Comparison of ENCODE assay signal across 22 cellular contexts in the genomic region with DNA sequence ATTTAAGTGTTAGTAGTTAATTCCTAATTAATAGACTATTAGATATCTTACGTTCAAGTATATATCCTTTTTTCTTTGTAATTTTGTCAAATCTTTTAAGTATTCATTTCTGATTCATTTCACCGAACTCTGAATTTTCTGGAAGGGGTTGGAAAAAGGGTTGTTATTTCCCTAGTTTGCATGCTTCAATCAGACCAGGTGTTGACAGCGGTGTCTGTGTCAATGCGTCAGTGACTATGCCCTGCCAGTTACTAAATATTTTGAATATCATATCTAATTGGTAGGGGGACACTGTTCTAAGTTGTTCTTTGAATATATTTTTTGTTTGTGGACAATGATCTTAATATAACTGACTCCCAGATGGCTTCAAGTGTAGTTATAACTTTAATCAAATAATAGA.
DNase-seq lines count a peak whose midpoint lies in the region; ATAC-seq, FAIRE-seq and TF ChIP-seq lines count a peak whose summit lies in the region.
"Had no signal": no experiment of that assay in that cellular context is flagged by ENCODE, and none has a peak within 500 bp of the region (broad histone marks: within the 10 kb centered on the region; RNA-seq: fewer than 3 reads in every experiment).

No MANE protein-coding gene starts in this region.

- peaks cover 28% of the 10 kb centered on the region for H3K9me3 ChIP-seq in KOPT-K1 (ENCODE audit: insufficient read depth, low read length, poor library complexity, severe bottlenecking)
- H3K9me3 ChIP-seq in right cardiac atrium (ENCODE audit: control insufficient read depth, low read length): no peaks in the 10 kb centered on the region
- no peaks in the 10 kb centered on the region for H3K9me3 ChIP-seq in subcutaneous abdominal adipose tissue (ENCODE audit: control insufficient read depth in 5 of 5, low read length in 5 of 5)
- H3K9me3 ChIP-seq: psoas muscle, tibial nerve had no signal

- no TSS peak for BruUV-seq in Calu3 (replicated peaks; lab: Mats Ljungman, UMichigan)

- no peak overlapping the region for H3K9ac ChIP-seq in subcutaneous abdominal adipose tissue (ENCODE audit: low read length in 5 of 5)
- H3K9ac ChIP-seq: KMS-11 had no signal

- no peak for DNase-seq in activated CD4-positive, alpha-beta memory T cell treated with anti-CD3 and anti-CD28 coated beads, Interleukin-2, amount 10 ng/mL, durations not matched to agents 7 days and 5 days
- DNase-seq in activated CD4-positive, alpha-beta memory T cell treated with anti-CD3 and anti-CD28 coated beads for 36 hours: no peak
- DNase-seq in right cardiac atrium (no peak), frontal cortex (ENCODE audit: low spot score in 2 of 2) (no peak), AML-193 (lab: John Stamatoyannopoulos, UW) (no peak), Calu3 (no peak)
- DNase-seq: activated CD4-positive, alpha-beta T cell treated with anti-CD3 and anti-CD28 coated beads, Interleukin-2, amount 50 U/mL, for 48 hours; activated T-cell treated with anti-CD3 and anti-CD28 coated beads, Interleukin-2, amount 50 U/mL, for 48 hours; C1 segment of cervical spinal cord; GDM1; GOT3; hypothalamus; islet precursor cell; NCI-H1092 had no signal

- WGBS in right cardiac atrium: 69% methylated on average over 4 of the region's 4 CpGs

- H3K27me3 ChIP-seq in right cardiac atrium (ENCODE audit: control insufficient read depth, insufficient read depth) (no peaks in the 10 kb centered on the region), subcutaneous abdominal adipose tissue (ENCODE audit: control insufficient read depth in 5 of 5, insufficient read depth in 4 of 5, low read length in 5 of 5) (no peaks in the 10 kb centered on the region)
- H3K27me3 ChIP-seq: tibial nerve had no signal

- peaks cover 40% of the 10 kb centered on the region for H3K9me3 Mint-ChIP-seq in activated CD4-positive, alpha-beta memory T cell treated with anti-CD3 and anti-CD28 coated beads, Interleukin-2, amount 10 ng/mL, durations not matched to agents 7 days and 5 days
- H3K9me3 Mint-ChIP-seq in activated CD4-positive, alpha-beta memory T cell treated with anti-CD3 and anti-CD28 coated beads for 36 hours: peaks cover 18% of the 10 kb centered on the region
- peaks cover 5% of the 10 kb centered on the region for H3K9me3 Mint-ChIP-seq in Calu3 (ENCODE audit: low read depth, unreplicated experiment)

- POLR2A ChIA-PET in activated CD4-positive, alpha-beta memory T cell treated with anti-CD3 and anti-CD28 coated beads, Interleukin-2, amount 10 ng/mL, durations not matched to agents 7 days and 5 days (lab: Charles Lee): interaction anchor here (0.6 to 2.8 kb wide), 4 partner anchors 24 to 75 kb away, joined by 3 to 19 read pairs (median 4); partner anchors contain the start of gene TNFSF10
- POLR2A ChIA-PET in activated CD4-positive, alpha-beta memory T cell treated with anti-CD3 and anti-CD28 coated beads for 36 hours (lab: Charles Lee): no interaction called here

- H3K4me1 Mint-ChIP-seq in activated CD4-positive, alpha-beta memory T cell treated with anti-CD3 and anti-CD28 coated beads, Interleukin-2, amount 10 ng/mL, durations not matched to agents 7 days and 5 days: peaks cover 88% of the 10 kb centered on the region
- peaks cover 72% of the 10 kb centered on the region for H3K4me1 Mint-ChIP-seq in activated CD4-positive, alpha-beta memory T cell treated with anti-CD3 and anti-CD28 coated beads for 36 hours (ENCODE audit: low read depth)
- peaks cover 4% of the 10 kb centered on the region for H3K4me1 Mint-ChIP-seq in Calu3 (ENCODE audit: low read depth, unreplicated experiment)

- H3K27ac ChIP-seq in KOPT-K1 (ENCODE audit: low read depth, low read length, poor library complexity, severe bottlenecking): peak overlapping the region; percentile 75
- no peak overlapping the region for H3K27ac ChIP-seq in right cardiac atrium (ENCODE audit: low read length)
- peak overlapping the region; percentile 81 for H3K27ac ChIP-seq in subcutaneous abdominal adipose tissue (ENCODE audit: low read depth, low read length)
- H3K27ac ChIP-seq: KMS-11 had no signal

- no peak for FAIRE-seq in frontal cortex (lab: Jason Lieb, UNC)
- FAIRE-seq: A204.1 had no signal

- H3K4me3 Mint-ChIP-seq in activated CD4-positive, alpha-beta memory T cell treated with anti-CD3 and anti-CD28 coated beads, Interleukin-2, amount 10 ng/mL, durations not matched to agents 7 days and 5 days: no peak overlapping the region
- no peak overlapping the region for H3K4me3 Mint-ChIP-seq in activated CD4-positive, alpha-beta memory T cell treated with anti-CD3 and anti-CD28 coated beads for 36 hours
- H3K4me3 Mint-ChIP-seq in Calu3 (ENCODE audit: low read depth, unreplicated experiment): no peak overlapping the region
- H3K4me3 Mint-ChIP-seq: activated naive CD8-positive, alpha-beta T cell; dendritic cell treated with granulocyte-macrophage colony-stimulating factor and Interleukin-4, amounts not matched to agents 40 ng/mL and 50 ng/mL, for 4 days had no signal

- intact Hi-C loops in activated CD4-positive, alpha-beta memory T cell treated with anti-CD3 and anti-CD28 coated beads for 36 hours (cut with micrococcal nuclease): loop anchor here (10.0 kb wide), 1 partner anchor 451 kb away; no protein-coding TSS in a partner anchor
- intact Hi-C loops in right cardiac atrium (cut with DNase I) (no loop called here), Calu3 (cut with micrococcal nuclease; ENCODE audit: unreplicated experiment) (no loop called here)

- peaks cover 41% of the 10 kb centered on the region for H3K36me3 Mint-ChIP-seq in activated CD4-positive, alpha-beta memory T cell treated with anti-CD3 and anti-CD28 coated beads, Interleukin-2, amount 10 ng/mL, durations not matched to agents 7 days and 5 days (ENCODE audit: low read depth)
- peaks cover 16% of the 10 kb centered on the region for H3K36me3 Mint-ChIP-seq in activated CD4-positive, alpha-beta memory T cell treated with anti-CD3 and anti-CD28 coated beads for 36 hours
- no peaks in the 10 kb centered on the region for H3K36me3 Mint-ChIP-seq in Calu3 (ENCODE audit: insufficient read depth, unreplicated experiment)

- H3K4me3 ChIP-seq in right cardiac atrium (ENCODE audit: low read length): peak overlapping the region; percentile 20
- H3K4me3 ChIP-seq in subcutaneous abdominal adipose tissue (ENCODE audit: low read depth in 1 of 5, low read length in 5 of 5): peak overlapping the region in 1 of 5 donors; percentile 34
- H3K4me3 ChIP-seq: psoas muscle, tibial nerve had no signal

- no peak for TF ChIP-seq CTCF in Calu3 (IDR thresholded peaks at IDR 0.05; ENCODE audit: unreplicated experiment)

- H3K27me3 Mint-ChIP-seq in activated CD4-positive, alpha-beta memory T cell treated with anti-CD3 and anti-CD28 coated beads, Interleukin-2, amount 10 ng/mL, durations not matched to agents 7 days and 5 days: no peaks in the 10 kb centered on the region
- peaks cover 5% of the 10 kb centered on the region for H3K27me3 Mint-ChIP-seq in activated CD4-positive, alpha-beta memory T cell treated with anti-CD3 and anti-CD28 coated beads for 36 hours
- H3K27me3 Mint-ChIP-seq in Calu3 (ENCODE audit: unreplicated experiment): no peaks in the 10 kb centered on the region
- H3K27me3 Mint-ChIP-seq: activated naive CD8-positive, alpha-beta T cell had no signal

- H3K27ac Mint-ChIP-seq in activated CD4-positive, alpha-beta memory T cell treated with anti-CD3 and anti-CD28 coated beads, Interleukin-2, amount 10 ng/mL, durations not matched to agents 7 days and 5 days: peak overlapping the region; percentile 61
- no peak overlapping the region for H3K27ac Mint-ChIP-seq in activated CD4-positive, alpha-beta memory T cell treated with anti-CD3 and anti-CD28 coated beads for 36 hours
- H3K27ac Mint-ChIP-seq in Calu3 (ENCODE audit: unreplicated experiment): no peak overlapping the region

- ATAC-seq in right cardiac atrium: peak in 1 of 2 donors; percentile 19

- peaks cover 6% of the 10 kb centered on the region; the same call in 1 of the 2 replicates for H3K36me3 ChIP-seq in KOPT-K1 (ENCODE audit: insufficient read depth, low read length)
- H3K36me3 ChIP-seq in subcutaneous abdominal adipose tissue (ENCODE audit: control insufficient read depth in 5 of 5, insufficient read depth in 5 of 5, low read length in 5 of 5): no peaks in the 10 kb centered on the region
- H3K36me3 ChIP-seq: tibial nerve had no signal

- H3K4me1 ChIP-seq in right cardiac atrium (ENCODE audit: control insufficient read depth, insufficient read depth, low read length) (no peaks in the 10 kb centered on the region), subcutaneous abdominal adipose tissue (ENCODE audit: control insufficient read depth in 5 of 5, insufficient read depth in 5 of 5, low read length in 5 of 5) (peaks cover 0 to 40% (median 24%) of the 10 kb centered on the region in 5 donors)

- CTCF ChIA-PET in activated CD4-positive, alpha-beta memory T cell treated with anti-CD3 and anti-CD28 coated beads, Interleukin-2, amount 10 ng/mL, durations not matched to agents 7 days and 5 days (lab: Charles Lee): interaction anchor here (1.0 to 1.8 kb wide), 4 partner anchors 10 to 96 kb away, joined by 3 to 23 read pairs (median 4); no protein-coding TSS in a partner anchor
- CTCF ChIA-PET in activated CD4-positive, alpha-beta memory T cell treated with anti-CD3 and anti-CD28 coated beads for 36 hours (lab: Charles Lee): interaction anchor here (0.6 to 2.2 kb wide), 5 partner anchors 9 to 125 kb away, joined by 3 to 7 read pairs (median 3); no protein-coding TSS in a partner anchor
- CTCF ChIA-PET in Calu3 (lab: Charles Lee): interaction anchor here (0.9 to 1.7 kb wide), 2 partner anchors 10 to 69 kb away, joined by 3 to 7 read pairs; no protein-coding TSS in a partner anchor
